In the genomic region with DNA sequence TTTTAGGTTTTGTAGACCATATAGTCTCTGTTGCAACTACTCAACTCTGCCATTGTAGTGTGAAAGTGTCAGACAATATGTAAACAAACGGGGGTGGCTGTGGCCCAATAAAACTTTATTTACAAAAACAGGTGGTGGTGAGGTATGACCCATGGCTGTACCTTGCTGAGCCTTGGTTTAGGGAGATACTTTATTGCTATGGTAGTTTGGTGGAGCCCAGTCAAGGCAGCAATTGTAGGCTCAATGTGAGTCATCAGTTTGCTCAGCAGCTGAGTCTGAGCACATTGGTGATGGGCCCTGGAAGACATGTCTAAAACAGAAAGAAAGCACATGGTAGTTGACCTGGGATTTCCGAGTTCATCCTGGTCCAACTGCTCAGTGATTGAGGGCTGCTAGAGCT, we compare ENCODE assay signal across 25 cellular contexts.
DNase-seq lines count a peak whose midpoint lies in the region; ATAC-seq, FAIRE-seq and TF ChIP-seq lines count a peak whose summit lies in the region.
"Had no signal": no experiment of that assay in that cellular context is flagged by ENCODE, and none has a peak within 500 bp of the region (broad histone marks: within the 10 kb centered on the region; RNA-seq: fewer than 3 reads in every experiment).

No MANE protein-coding gene starts in this region.

- H3K9me1 ChIP-seq in IMR-90 (ENCODE audit: insufficient read depth, low read length) (no peaks in the 10 kb centered on the region), K562 (ENCODE audit: control insufficient read depth, insufficient read depth, low read length) (no peaks in the 10 kb centered on the region), keratinocyte (ENCODE audit: control insufficient read depth, extremely low read depth, insufficient read depth, low read length) (no peaks in the 10 kb centered on the region)

- H2BK120ac ChIP-seq in IMR-90 (ENCODE audit: low read depth, low read length) = no peak overlapping the region

- TF ChIP-seq EP300 in K562 (IDR thresholded peaks at IDR 0.05; ENCODE audit: low read length) = no peak

- H3K9me3 ChIP-seq in IMR-90 (ENCODE audit: control insufficient read depth, insufficient read depth, low read length) (no peaks in the 10 kb centered on the region), K562 (replicated peaks; ENCODE audit: control insufficient read depth, insufficient read depth, low read depth, low read length) (no peaks in the 10 kb centered on the region), keratinocyte (ENCODE audit: control insufficient read depth, low read depth, low read length) (no peaks in the 10 kb centered on the region)
- H3K9me3 ChIP-seq: BLaER1 treated with 17β-estradiol and CSF1 and Interleukin-3, amounts not matched to agents 10 nM and 100 nM; heart left ventricle; lower lobe of right lung; vagina had no signal

- H3K4me2 ChIP-seq in IMR-90 (ENCODE audit: low read depth, low read length) (no peak overlapping the region), K562 (ENCODE audit: insufficient read depth, low read length) (no peak overlapping the region), keratinocyte (ENCODE audit: control insufficient read depth, extremely low read depth, insufficient read depth, low read depth, low read length) (no peak overlapping the region)
- H3K4me2 ChIP-seq: BLaER1 treated with 17β-estradiol and CSF1 and Interleukin-3, amounts not matched to agents 10 nM and 100 nM had no signal

- no peak for TF ChIP-seq CTCF in IMR-90 (conservative IDR thresholded peaks at IDR 0.05; ENCODE audit: low read depth, low read length)
- TF ChIP-seq CTCF in K562 (IDR thresholded peaks at IDR 0.05 in 2 of 3, conservative IDR thresholded peaks at IDR 0.05 in 1 of 3; ENCODE audit: insufficient read depth in 2 of 3, low read depth in 1 of 3, low read length in 3 of 3) = no peak
- TF ChIP-seq CTCF in keratinocyte (optimal IDR thresholded peaks at IDR 0.05 in 1 of 3, IDR thresholded peaks at IDR 0.05 in 1 of 3, conservative IDR thresholded peaks at IDR 0.05 in 1 of 3; ENCODE audit: extremely low read depth in 1 of 3, insufficient read depth in 2 of 3, low read length in 3 of 3) = no peak
- TF ChIP-seq CTCF in lower leg skin (IDR thresholded peaks at IDR 0.05) = no peak

- H3K27ac ChIP-seq in IMR-90 (ENCODE audit: insufficient read depth, low read length) (no peak overlapping the region), K562 (ENCODE audit: extremely low read depth, low read depth, low read length) (no peak overlapping the region), keratinocyte (ENCODE audit: control insufficient read depth, insufficient read depth, low read length) (no peak overlapping the region)
- H3K27ac ChIP-seq: BLaER1 treated with 17β-estradiol and CSF1 and Interleukin-3, amounts not matched to agents 10 nM and 100 nM; heart left ventricle; lower lobe of right lung; vagina had no signal

- no peak overlapping the region for H2AK5ac ChIP-seq in IMR-90 (ENCODE audit: low read depth, low read length)

- no peak for FAIRE-seq in K562 (lab: Jason Lieb, UNC)
- peak; percentile 52 for FAIRE-seq in keratinocyte (lab: Jason Lieb, UNC)
- FAIRE-seq: A204.1, astrocyte, D721Med, G401.6 had no signal

- no peak overlapping the region for H2AFZ ChIP-seq in IMR-90 (replicated peaks; ENCODE audit: low read length, poor library complexity)
- H2AFZ ChIP-seq in K562 (ENCODE audit: low read depth, low read length) = no peak overlapping the region
- H2AFZ ChIP-seq in keratinocyte (ENCODE audit: control insufficient read depth, low read length) = no peak overlapping the region

- no CpG with 5 or more reads among the region's 2 CpGs for WGBS in IMR-90 (ENCODE audit: extremely low coverage in 2 of 2, insufficient read length in 1 of 2), 2 experiments
- WGBS in K562 (ENCODE audit: insufficient coverage, low coverage, missing lambda C conversion rate) = 0% methylated on average over 2 of the region's 2 CpGs
- WGBS in lower leg skin, 2 donors = 87 to 90% methylated on average over 2 of the region's 2 CpGs

- intact Hi-C loops in IMR-90 (cut with micrococcal nuclease) (loop anchor here (5.0 kb wide), 1 partner anchor 36 kb away; no protein-coding TSS in a partner anchor), K562 (cut with micrococcal nuclease) (no loop called here), lower leg skin (cut with DNase I; ENCODE audit: low total_unique reads) (no loop called here)

- H2AK9ac ChIP-seq in IMR-90 (replicated peaks; ENCODE audit: low read depth, low read length, poor library complexity) = no peak overlapping the region

- H3K79me2 ChIP-seq in K562 (ENCODE audit: control insufficient read depth, insufficient read depth, low read length) (no peaks in the 10 kb centered on the region), keratinocyte (ENCODE audit: control insufficient read depth, insufficient read depth, low read length) (no peaks in the 10 kb centered on the region)

- H3K4ac ChIP-seq in IMR-90 (ENCODE audit: low read depth, low read length) = no peak overlapping the region

- BruUV-seq in IMR-90 (replicated peaks; lab: Mats Ljungman, UMichigan) = no TSS peak
- no TSS peak for BruUV-seq in K562 (replicated peaks; lab: Mats Ljungman, UMichigan)

- no peak overlapping the region for H4K91ac ChIP-seq in IMR-90 (ENCODE audit: insufficient read depth, low read depth, low read length)

- no peak overlapping the region for H4K8ac ChIP-seq in IMR-90 (ENCODE audit: low read depth in 2 of 2, low read length in 2 of 2)

- no peak overlapping the region for H3K23ac ChIP-seq in IMR-90 (ENCODE audit: low read depth, low read length)

- TF ChIP-seq RAD21 in IMR-90 (IDR thresholded peaks at IDR 0.05; ENCODE audit: low read length) = no peak
- TF ChIP-seq RAD21 in K562 (CRISPR knock-in tag; conservative IDR thresholded peaks at IDR 0.05 in 1 of 2, IDR thresholded peaks at IDR 0.05 in 1 of 2) = no peak

- ATAC-seq in IMR-90 (ENCODE audit: low read depth) = no peak
- no peak; the same call in 2 of the 3 replicates for ATAC-seq in K562
- no peak for ATAC-seq in HG02852 (IDR thresholded peaks at IDR 0.05; ENCODE audit: unreplicated experiment)
- ATAC-seq: effector memory CD8-positive, alpha-beta T cell; heart left ventricle; lower lobe of right lung; right cardiac atrium had no signal

- no peak overlapping the region for H3K14ac ChIP-seq in IMR-90 (replicated peaks; ENCODE audit: low read depth, low read length)

- H4K5ac ChIP-seq in IMR-90 (ENCODE audit: low read depth, low read length) = no peak overlapping the region

- TF ChIP-seq POLR2A in IMR-90 (IDR thresholded peaks at IDR 0.05; ENCODE audit: low read depth, low read length) = no peak
- no peak for TF ChIP-seq POLR2A in K562 (conservative IDR thresholded peaks at IDR 0.05)
- TF ChIP-seq POLR2A in lower leg skin (IDR thresholded peaks at IDR 0.05) = no peak

- no peaks in the 10 kb centered on the region for H3K36me3 ChIP-seq in IMR-90 (ENCODE audit: control insufficient read depth, insufficient read depth, low read length)
- H3K36me3 ChIP-seq in K562 (ENCODE audit: control insufficient read depth, insufficient read depth, low read length) = no peaks in the 10 kb centered on the region
- H3K36me3 ChIP-seq in keratinocyte (ENCODE audit: control insufficient read depth in 2 of 2, extremely low read depth in 1 of 2, insufficient read depth in 2 of 2, low read length in 2 of 2) = no peaks in the 10 kb centered on the region
- H3K36me3 ChIP-seq: BLaER1 treated with 17β-estradiol and CSF1 and Interleukin-3, amounts not matched to agents 10 nM and 100 nM; heart left ventricle; lower lobe of right lung; vagina had no signal

- CTCF ChIA-PET in IMR-90 (lab: Yijun Ruan, JAX) = no interaction called here
- CTCF ChIA-PET in K562 (lab: Yijun Ruan, JAX; ENCODE audit: low intra/inter-chr PET ratio) = no interaction called here

- H4K20me1 ChIP-seq in IMR-90 (ENCODE audit: insufficient read depth, low read length) (no peaks in the 10 kb centered on the region), K562 (replicated peaks; ENCODE audit: control insufficient read depth, insufficient read depth, low read length) (no peaks in the 10 kb centered on the region), keratinocyte (ENCODE audit: control insufficient read depth, extremely low read depth, insufficient read depth, low read length) (no peaks in the 10 kb centered on the region)
- H4K20me1 ChIP-seq: BLaER1 treated with 17β-estradiol and CSF1 and Interleukin-3, amounts not matched to agents 10 nM and 100 nM had no signal

- DNase-seq in AG08395 (ENCODE audit: low spot score) = peak; percentile 18
- DNase-seq in IMR-90 = peak; percentile 15
- no peak for DNase-seq in K562 (ENCODE audit: extremely low read depth in 1 of 4, low spot score in 3 of 4)
- no peak for DNase-seq in keratinocyte (ENCODE audit: low read depth, low spot score)
- no peak for DNase-seq in hippocampal formation (lab: John Stamatoyannopoulos, UW)
- DNase-seq in lower leg skin (ENCODE audit: low spot score in 2 of 2) = no peak
- DNase-seq in mesenteric fat pad (ENCODE audit: low spot score) = no peak
- DNase-seq: effector memory CD8-positive, alpha-beta T cell; heart left ventricle; immature natural killer cell; lower lobe of right lung; naive B cell; NCI-H1105 treated with DMSO at 0.1 percent for 48 hours; NCI-H2107; NCI-H510A treated with DMSO at 0.1 percent for 48 hours; right cardiac atrium; stimulated activated CD4-positive, alpha-beta T cell treated with anti-CD3 and anti-CD28 coated beads, Interleukin-15, amount 100 ng/mL, for 24 hours; SW 1271 had no signal

- H3K9ac ChIP-seq in IMR-90 (ENCODE audit: low read depth, low read length) (no peak overlapping the region), K562 (ENCODE audit: insufficient read depth in 1 of 2, low read depth in 2 of 2, low read length in 2 of 2) (no peak overlapping the region), keratinocyte (ENCODE audit: control insufficient read depth, extremely low read depth, insufficient read depth, low read length) (no peak overlapping the region)
- H3K9ac ChIP-seq: BLaER1 treated with 17β-estradiol and CSF1 and Interleukin-3, amounts not matched to agents 10 nM and 100 nM had no signal

- H3K56ac ChIP-seq in IMR-90 (ENCODE audit: extremely low read depth, insufficient read depth, low read length) = no peak overlapping the region

- in situ Hi-C loops in IMR-90 (cut with MboI; ENCODE audit: low sequenced_read_pairs) (no loop called here), K562 (cut with MboI) (loop anchor here (25.0 kb wide), 1 partner anchor 1651 kb away; no protein-coding TSS in a partner anchor)

- H3K4me1 ChIP-seq in IMR-90 (ENCODE audit: control insufficient read depth, insufficient read depth, low read length) = peaks cover 4% of the 10 kb centered on the region; the same call in 1 of the 2 replicates
- H3K4me1 ChIP-seq in K562 (replicated peaks in 1 of 2; ENCODE audit: control insufficient read depth in 2 of 2, insufficient read depth in 2 of 2, low read length in 2 of 2) = no peaks in the 10 kb centered on the region
- H3K4me1 ChIP-seq in keratinocyte (ENCODE audit: control insufficient read depth, extremely low read depth, insufficient read depth, low read length) = no peaks in the 10 kb centered on the region
- H3K4me1 ChIP-seq: BLaER1 treated with 17β-estradiol and CSF1 and Interleukin-3, amounts not matched to agents 10 nM and 100 nM; vagina had no signal

- POLR2A ChIA-PET in IMR-90 (lab: Charles Lee; ENCODE audit: unreplicated experiment) = no interaction called here
- POLR2A ChIA-PET in K562 (lab: Yijun Ruan, JAX) = interaction anchor here (0.5 kb wide), 1 partner anchor 9 kb away, joined by 3 read pairs; no protein-coding TSS in a partner anchor

- no peak overlapping the region for H2BK5ac ChIP-seq in IMR-90 (ENCODE audit: low read depth, low read length, poor library complexity, severe bottlenecking)

- no peaks in the 10 kb centered on the region for H3K79me1 ChIP-seq in IMR-90 (ENCODE audit: low read depth in 1 of 2, low read length in 2 of 2)

- H3K4me3 ChIP-seq in IMR-90 (ENCODE audit: insufficient read depth, low read depth, low read length) = no peak overlapping the region
- H3K4me3 ChIP-seq in K562 = no peak overlapping the region
- no peak overlapping the region for H3K4me3 ChIP-seq in keratinocyte (ENCODE audit: control insufficient read depth in 2 of 3, extremely low read depth in 1 of 3, insufficient read depth in 2 of 3, low read depth in 1 of 3, low read length in 3 of 3)
- H3K4me3 ChIP-seq in lower leg skin (ENCODE audit: low read depth, poor library complexity, severe bottlenecking) = no peak overlapping the region
- H3K4me3 ChIP-seq: BLaER1 treated with 17β-estradiol and CSF1 and Interleukin-3, amounts not matched to agents 10 nM and 100 nM; heart left ventricle; lower lobe of right lung; vagina had no signal

- no peak overlapping the region for H2BK20ac ChIP-seq in IMR-90 (ENCODE audit: low read depth, low read length)

- H3K27me3 ChIP-seq in IMR-90 (ENCODE audit: control insufficient read depth, insufficient read depth, low read length) (peaks cover 17% of the 10 kb centered on the region), K562 (ENCODE audit: control insufficient read depth in 2 of 2, insufficient read depth in 2 of 2, low read length in 2 of 2) (0 out of 5 replicates have a peak, but pooled peaks cover 0 to 6% of the 10 kb centered on the region in 2 experiments), keratinocyte (ENCODE audit: control insufficient read depth, extremely low read depth, insufficient read depth, low read length) (no peaks in the 10 kb centered on the region)
- H3K27me3 ChIP-seq: BLaER1 treated with 17β-estradiol and CSF1 and Interleukin-3, amounts not matched to agents 10 nM and 100 nM; heart left ventricle; vagina had no signal

- no peak overlapping the region for H3K18ac ChIP-seq in IMR-90 (ENCODE audit: low read depth, low read length)

- H2BK15ac ChIP-seq in IMR-90 (ENCODE audit: low read depth, low read length) = no peak overlapping the region

- dilution Hi-C loops in IMR-90 (cut with HindIII; ENCODE audit: low sequenced_read_pairs, unreplicated experiment) = no loop called here
- dilution Hi-C loops in keratinocyte (cut with MboI; ENCODE audit: extremely low pct_ligation_motif_present, low sequenced_read_pairs) = no loop called here

Comparison
In these comparisons a context has a peak if more than half of its experiments do, and no peak if none do; other contexts are left out.
1. DNase-seq: peak in AG08395 (single experiment) and IMR-90 (single experiment); none in K562 (0 of 4), keratinocyte (single experiment), hippocampal formation (0 of 2), lower leg skin (0 of 2) and mesenteric fat pad (single experiment).